15 cellular contexts compared by ENCODE assay signal in the genomic region with DNA sequence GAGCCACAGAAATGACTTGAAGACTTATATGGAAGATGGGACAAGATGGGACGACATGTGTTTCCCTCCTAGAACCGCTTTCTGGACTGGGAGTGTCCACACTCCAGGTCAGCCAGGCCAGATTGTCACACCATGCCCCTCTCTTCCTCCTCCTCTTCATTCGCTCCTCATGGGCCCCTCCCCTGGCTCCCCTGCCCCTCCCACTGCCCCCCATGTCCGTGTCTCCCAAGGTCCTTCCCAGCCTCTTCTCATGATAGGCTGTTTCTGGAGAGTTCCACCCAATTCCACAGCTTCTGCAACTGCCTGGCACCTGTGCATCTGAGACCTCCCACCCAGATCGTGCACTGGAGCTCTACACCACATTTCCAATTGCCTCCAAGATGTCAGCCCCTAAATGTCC. TPM values are rescaled to one million over a fixed set of nuclear protein-coding genes. Genes with fewer than 3 reads are reported as not detected.
DNase-seq lines count a peak whose midpoint lies in the region; ATAC-seq and TF ChIP-seq lines count a peak whose summit lies in the region.
"Had no signal": no experiment of that assay in that cellular context is flagged by ENCODE, and none has a peak within 500 bp of the region (broad histone marks: within the 10 kb centered on the region; RNA-seq: fewer than 3 reads in every experiment).

No MANE protein-coding gene starts in this region.

- no peak for DNase-seq in LNCaP clone FGC (ENCODE audit: low read depth)
- DNase-seq in mesothelial cell of epicardium (ENCODE audit: low spot score in 2 of 2, unreplicated experiment in 2 of 2) = no peak
- DNase-seq in thyroid gland = no peak
- DNase-seq in activated naive CD8-positive, alpha-beta T cell treated with anti-CD3 and anti-CD28 coated beads, Interleukin-2, amount 50 U/mL, for 24 hours = no peak
- DNase-seq in T-helper 2 cell treated with Interferon-gamma antibody and Interleukin-4, amounts not matched to agents 5 μg/mL and 100 μg/mL, for 36 hours (ENCODE audit: low spot score) = no peak
- DNase-seq in GM13976 (ENCODE audit: low spot score) = no peak
- no peak for DNase-seq in omental fat pad (ENCODE audit: low spot score)
- DNase-seq: activated naive CD4-positive, alpha-beta T cell treated with anti-CD3 and anti-CD28 coated beads, Interleukin-2, amount 10 ng/mL, durations not matched to agents 7 days and 5 days; AML-193; NCI-H446 treated with DMSO at 0.1 percent for 48 hours; NK-92 treated with Interleukin-12 subunit alpha and Interleukin-12 subunit beta, amount 100 ng/mL, for 24 hours; sigmoid colon; stimulated activated naive CD8-positive, alpha-beta T cell treated with anti-CD3 and anti-CD28 coated beads, Interleukin-15, amount 100 ng/mL, for 72 hours had no signal

- H3K27me3 Mint-ChIP-seq in mesothelial cell of epicardium (ENCODE audit: low read depth) = peaks cover 20% of the 10 kb centered on the region
- H3K27me3 Mint-ChIP-seq in activated naive CD8-positive, alpha-beta T cell treated with anti-CD3 and anti-CD28 coated beads, Interleukin-2, amount 50 U/mL, for 24 hours = peaks cover 13% of the 10 kb centered on the region
- peaks cover 21% of the 10 kb centered on the region for H3K27me3 Mint-ChIP-seq in T-helper 2 cell treated with Interferon-gamma antibody and Interleukin-4, amounts not matched to agents 5 μg/mL and 100 μg/mL, for 36 hours (ENCODE audit: low read depth)

- no peak for TF ChIP-seq CTCF in LNCaP clone FGC (IDR thresholded peaks at IDR 0.05; ENCODE audit: control insufficient read depth, extremely low read depth, insufficient read depth)
- no peak for TF ChIP-seq CTCF in mesothelial cell of epicardium (IDR thresholded peaks at IDR 0.05; ENCODE audit: unreplicated experiment)
- TF ChIP-seq CTCF in thyroid gland (IDR thresholded peaks at IDR 0.05) = no peak
- TF ChIP-seq CTCF in GM13976 (IDR thresholded peaks at IDR 0.05; ENCODE audit: borderline replicate concordance, control extremely low read depth, extremely low read depth, insufficient read depth, missing control alignments) = no peak
- no peak for TF ChIP-seq CTCF in omental fat pad (IDR thresholded peaks at IDR 0.05)

- peak overlapping the region; percentile 40 for H3K4me3 ChIP-seq in LNCaP clone FGC (ENCODE audit: low read depth, low read length)
- peak overlapping the region in 1 of 2 donors; percentile 18 for H3K4me3 ChIP-seq in duodenal mucosa (ENCODE audit: low read depth in 1 of 2, low read length in 2 of 2)
- no peak overlapping the region for H3K4me3 ChIP-seq in thyroid gland (replicated peaks in 1 of 3)
- H3K4me3 ChIP-seq: sigmoid colon had no signal

- TF ChIP-seq POLR2A in thyroid gland (IDR thresholded peaks at IDR 0.05) = no peak

- ATAC-seq in activated naive CD8-positive, alpha-beta T cell treated with anti-CD3 and anti-CD28 coated beads, Interleukin-2, amount 50 U/mL, for 24 hours = no peak
- no peak for ATAC-seq in omental fat pad (ENCODE audit: low FRiP score)
- ATAC-seq: stimulated activated naive CD8-positive, alpha-beta T cell treated with anti-CD3 and anti-CD28 coated beads, Interleukin-15, amount 100 ng/mL, for 72 hours had no signal

- no peak overlapping the region for H3K9ac ChIP-seq in duodenal mucosa (ENCODE audit: low read depth in 1 of 2, low read length in 2 of 2)

- H3K36me3 ChIP-seq in duodenal mucosa (ENCODE audit: control insufficient read depth in 1 of 2, insufficient read depth in 2 of 2, low read length in 2 of 2) (no peaks in the 10 kb centered on the region), thyroid gland (no peaks in the 10 kb centered on the region)
- H3K36me3 ChIP-seq: neutrophil, sigmoid colon had no signal

- peak overlapping the region; percentile 44 for H3K27ac Mint-ChIP-seq in mesothelial cell of epicardium
- H3K27ac Mint-ChIP-seq in activated naive CD8-positive, alpha-beta T cell treated with anti-CD3 and anti-CD28 coated beads, Interleukin-2, amount 50 U/mL, for 24 hours = no peak overlapping the region
- H3K27ac Mint-ChIP-seq in T-helper 2 cell treated with Interferon-gamma antibody and Interleukin-4, amounts not matched to agents 5 μg/mL and 100 μg/mL, for 36 hours = no peak overlapping the region

- H3K27me3 ChIP-seq in duodenal mucosa (ENCODE audit: control insufficient read depth in 1 of 2, insufficient read depth in 2 of 2, low read length in 2 of 2) (no peaks in the 10 kb centered on the region), thyroid gland (no peaks in the 10 kb centered on the region)

- intact Hi-C loops in thyroid gland (cut with DNase I) = no loop called here

- H3K4me1 Mint-ChIP-seq in mesothelial cell of epicardium = peaks cover 21% of the 10 kb centered on the region
- H3K4me1 Mint-ChIP-seq in activated naive CD8-positive, alpha-beta T cell treated with anti-CD3 and anti-CD28 coated beads, Interleukin-2, amount 50 U/mL, for 24 hours = no peaks in the 10 kb centered on the region
- H3K4me1 Mint-ChIP-seq in T-helper 2 cell treated with Interferon-gamma antibody and Interleukin-4, amounts not matched to agents 5 μg/mL and 100 μg/mL, for 36 hours (ENCODE audit: low read depth) = peaks cover 15% of the 10 kb centered on the region

- H3K36me3 Mint-ChIP-seq in mesothelial cell of epicardium = peaks cover 7% of the 10 kb centered on the region
- H3K36me3 Mint-ChIP-seq in activated naive CD8-positive, alpha-beta T cell treated with anti-CD3 and anti-CD28 coated beads, Interleukin-2, amount 50 U/mL, for 24 hours (ENCODE audit: low read depth) = no peaks in the 10 kb centered on the region
- no peaks in the 10 kb centered on the region for H3K36me3 Mint-ChIP-seq in T-helper 2 cell treated with Interferon-gamma antibody and Interleukin-4, amounts not matched to agents 5 μg/mL and 100 μg/mL, for 36 hours (ENCODE audit: low read depth)

- in situ Hi-C loops in GM13976 (cut with MboI; ENCODE audit: low sequenced_read_pairs, unreplicated experiment) = no loop called here

- WGBS in thyroid gland, 2 donors = 92 to 94% methylated on average over 5 of the region's 5 CpGs

- peaks cover 31 to 38% of the 10 kb centered on the region in 2 donors for H3K4me1 ChIP-seq in duodenal mucosa (ENCODE audit: control insufficient read depth in 1 of 2, insufficient read depth in 2 of 2, low read length in 2 of 2)
- H3K4me1 ChIP-seq in thyroid gland = peaks cover 42 to 56% of the 10 kb centered on the region in 2 donors
- H3K4me1 ChIP-seq: sigmoid colon had no signal

- no peak overlapping the region for H3K4me3 Mint-ChIP-seq in mesothelial cell of epicardium
- H3K4me3 Mint-ChIP-seq in activated naive CD8-positive, alpha-beta T cell treated with anti-CD3 and anti-CD28 coated beads, Interleukin-2, amount 50 U/mL, for 24 hours = no peak overlapping the region
- no peak overlapping the region for H3K4me3 Mint-ChIP-seq in T-helper 2 cell treated with Interferon-gamma antibody and Interleukin-4, amounts not matched to agents 5 μg/mL and 100 μg/mL, for 36 hours
- H3K4me3 Mint-ChIP-seq: activated naive CD4-positive, alpha-beta T cell treated with anti-CD3 and anti-CD28 coated beads, Interleukin-2, amount 10 ng/mL, durations not matched to agents 7 days and 5 days; stimulated activated naive CD8-positive, alpha-beta T cell treated with anti-CD3 and anti-CD28 coated beads, Interleukin-15, amount 100 ng/mL, for 72 hours had no signal

- H3K9me3 Mint-ChIP-seq in mesothelial cell of epicardium = peaks cover 3% of the 10 kb centered on the region
- H3K9me3 Mint-ChIP-seq in activated naive CD8-positive, alpha-beta T cell treated with anti-CD3 and anti-CD28 coated beads, Interleukin-2, amount 50 U/mL, for 24 hours = no peaks in the 10 kb centered on the region
- no peaks in the 10 kb centered on the region for H3K9me3 Mint-ChIP-seq in T-helper 2 cell treated with Interferon-gamma antibody and Interleukin-4, amounts not matched to agents 5 μg/mL and 100 μg/mL, for 36 hours
- H3K9me3 Mint-ChIP-seq: activated naive CD4-positive, alpha-beta T cell treated with anti-CD3 and anti-CD28 coated beads, Interleukin-2, amount 10 ng/mL, durations not matched to agents 7 days and 5 days; stimulated activated naive CD8-positive, alpha-beta T cell treated with anti-CD3 and anti-CD28 coated beads, Interleukin-15, amount 100 ng/mL, for 72 hours had no signal

- H3K9me3 ChIP-seq in duodenal mucosa (ENCODE audit: control insufficient read depth in 1 of 2, low read length in 2 of 2) (no peaks in the 10 kb centered on the region), thyroid gland (no peaks in the 10 kb centered on the region)
- H3K9me3 ChIP-seq: neutrophil, sigmoid colon had no signal

- H3K27ac ChIP-seq in duodenal mucosa (ENCODE audit: low read depth, low read length) (peak overlapping the region; percentile 7), thyroid gland (peak overlapping the region; percentile 60 to 91 (median 91))
- H3K27ac ChIP-seq: neutrophil had no signal

RNA-seq across cellular contexts. Expression of gene MYO5C, which starts 6.6 kb away (rescaled TPM):
- total RNA-seq in mesothelial cell of epicardium (19.9 to 23.1 TPM (median 23.0 TPM) in 3 replicates), thyroid gland (100 to 1,000 TPM in 2 of 4 donors, 10 to 100 TPM in 2; 84.0 to 130 (median 101) TPM), omental fat pad (10 to 100 TPM in 3 of 4 donors, 1 to 10 TPM in 1; 7.7 to 58.3 (median 15.5) TPM)
